ENCODE assay signal across 8 cellular contexts in the genomic region with DNA sequence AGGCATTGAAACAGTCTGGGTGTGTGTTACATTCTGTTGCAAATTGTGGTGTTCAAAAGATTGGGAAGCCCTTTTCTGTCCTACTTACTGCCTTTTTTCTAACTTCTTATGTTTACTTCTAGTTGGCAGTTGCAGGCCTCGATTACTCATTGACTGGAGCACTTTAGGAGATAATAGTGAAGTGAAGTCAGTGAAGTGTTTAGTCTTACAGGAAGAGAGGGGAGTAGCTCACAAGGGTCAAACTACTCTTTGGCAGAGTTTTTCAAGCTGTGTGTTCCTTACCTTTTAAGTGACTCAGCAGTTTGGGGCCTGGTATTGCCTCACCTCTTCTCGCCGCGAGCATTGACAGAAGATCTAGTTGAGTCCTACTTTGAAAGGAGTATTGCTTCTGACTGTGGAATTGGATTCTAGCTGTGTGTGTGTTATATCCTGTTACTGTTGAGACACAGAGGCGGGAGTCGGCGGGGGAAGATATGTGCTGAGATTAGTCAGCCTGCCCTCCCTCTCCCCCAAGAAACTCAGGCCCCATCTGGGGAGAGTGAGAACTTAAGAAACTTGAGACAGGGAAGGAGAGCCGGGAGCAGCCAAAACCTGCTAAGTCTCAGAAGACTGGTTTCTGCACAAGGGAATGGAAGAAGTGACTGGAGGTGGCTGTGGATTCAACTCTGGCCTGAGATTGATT. TPM values are rescaled to one million over a fixed set of nuclear protein-coding genes. Genes with fewer than 3 reads are reported as not detected.
DNase-seq lines count a peak whose midpoint lies in the region; ATAC-seq and TF ChIP-seq lines count a peak whose summit lies in the region.

No MANE protein-coding gene starts in this region.

- no peak overlapping the region; the same call in 1 of the 2 replicates for H3K4me3 ChIP-seq in GM12864 (ENCODE audit: low read depth, low read length)
- H3K4me3 ChIP-seq in retinal pigment epithelial cell (ENCODE audit: low read length) = peak overlapping the region; percentile 3

- intact Hi-C loops in left cardiac atrium (cut with DNase I) = no loop called here

- DNase-seq in GM12864 (ENCODE audit: low read depth) (peak; percentile 25), NCI-H524 (lab: John Stamatoyannopoulos, UW) (peak; percentile 59 to 90), left cardiac atrium (peak; percentile 64), retinal pigment epithelial cell (ENCODE audit: low read depth) (peak; percentile 74), NCI-H128 (lab: John Stamatoyannopoulos, UW; ENCODE audit: unreplicated experiment) (no peak), DMS153 (lab: John Stamatoyannopoulos, UW) (no peak)
- peak; percentile 36 for DNase-seq in activated naive CD4-positive, alpha-beta T cell treated with anti-CD3 and anti-CD28 coated beads, Interleukin-2, amount 50 U/mL, for 16 hours

- ATAC-seq in HG02588 (IDR thresholded peaks at IDR 0.05; ENCODE audit: unreplicated experiment) = peak; percentile 45
- peak; percentile 76 to 95 for ATAC-seq in left cardiac atrium

- TF ChIP-seq CTCF in GM12864 (IDR thresholded peaks at IDR 0.05; ENCODE audit: low read depth, low read length, missing control alignments) = no peak
- no peak for TF ChIP-seq CTCF in retinal pigment epithelial cell (conservative IDR thresholded peaks at IDR 0.05; ENCODE audit: low read depth, low read length)

RNA-seq across cellular contexts. Expression of a gene that starts 19.3 kb away (rescaled TPM):
- 10 to 100 TPM; 42.9 to 55.7 TPM for total RNA-seq in left cardiac atrium

RNA-seq across cellular contexts. Expression of a gene that starts 30.5 kb away (rescaled TPM):
- 10 to 100 TPM; 18.2 to 19.0 TPM for total RNA-seq in left cardiac atrium

Comparison
In these comparisons a context has a peak if more than half of its experiments do, and no peak if none do; other contexts are left out.
1. DNase-seq: peak in GM12864 (single experiment), NCI-H524 (2 of 2), activated naive CD4-positive, alpha-beta T cell treated with anti-CD3 and anti-CD28 coated beads, Interleukin-2, amount 50 U/mL, for 16 hours (single experiment), left cardiac atrium (single experiment) and retinal pigment epithelial cell (single experiment); none in NCI-H128 (single experiment) and DMS153 (single experiment).